In genomic region chr7:151963895-151964870, GRCh38 we compare ENCODE assay signal across 17 cellular contexts. TPM values are rescaled to one million over a fixed set of nuclear protein-coding genes. Genes with fewer than 3 reads are reported as not detected.
DNase-seq lines count a peak whose midpoint lies in the region; ATAC-seq and TF ChIP-seq lines count a peak whose summit lies in the region.
"Had no signal": no experiment of that assay in that cellular context is flagged by ENCODE, and none has a peak within 500 bp of the region (broad histone marks: within the 10 kb centered on the region; RNA-seq: fewer than 3 reads in every experiment).

No MANE protein-coding gene starts in this region.

- intact Hi-C loops in aorta (cut with DNase I): no loop called here

- H3K9me3 ChIP-seq in adipocyte (ENCODE audit: control insufficient read depth, low read length) (peaks cover 5% of the 10 kb centered on the region), aorta (ENCODE audit: control insufficient read depth, low read length) (no peaks in the 10 kb centered on the region)

- no peaks in the 10 kb centered on the region for H3K4me1 Mint-ChIP-seq in osteocyte (ENCODE audit: unreplicated experiment)
- H3K4me1 Mint-ChIP-seq: CD8-positive, alpha-beta memory T cell had no signal

- WGBS in aorta, 2 donors: 85% methylated on average over 17 of the region's 17 CpGs

- no peaks in the 10 kb centered on the region for H3K36me3 Mint-ChIP-seq in osteocyte (ENCODE audit: unreplicated experiment)
- H3K36me3 Mint-ChIP-seq: CD8-positive, alpha-beta memory T cell had no signal

- no peaks in the 10 kb centered on the region for H3K9me3 Mint-ChIP-seq in osteocyte (ENCODE audit: unreplicated experiment)
- H3K9me3 Mint-ChIP-seq: CD8-positive, alpha-beta memory T cell had no signal

- no peak overlapping the region for H3K27ac Mint-ChIP-seq in osteocyte (ENCODE audit: unreplicated experiment)

- no peak for TF ChIP-seq POLR2A in erythroblast (IDR thresholded peaks at IDR 0.05; ENCODE audit: low read length)

- H3K27me3 ChIP-seq in adipocyte (replicated peaks; ENCODE audit: control insufficient read depth, insufficient read depth, low read length) (peaks cover 8% of the 10 kb centered on the region), aorta (ENCODE audit: control insufficient read depth in 1 of 2, insufficient read depth in 2 of 2, low read length in 1 of 2) (no peaks in the 10 kb centered on the region)
- H3K27me3 ChIP-seq: BLaER1 had no signal

- H3K4me3 Mint-ChIP-seq in osteocyte (ENCODE audit: unreplicated experiment): no peak overlapping the region
- H3K4me3 Mint-ChIP-seq: CD8-positive, alpha-beta memory T cell had no signal

- peaks cover 15% of the 10 kb centered on the region for H3K4me1 ChIP-seq in adipocyte (ENCODE audit: control insufficient read depth, insufficient read depth, low read length)
- H3K4me1 ChIP-seq in aorta (ENCODE audit: control insufficient read depth in 1 of 2, insufficient read depth in 2 of 2, low read length in 2 of 2): no peaks in the 10 kb centered on the region
- H3K4me1 ChIP-seq: BLaER1 had no signal

- H3K4me3 ChIP-seq in adipocyte (ENCODE audit: low read length): no peak overlapping the region
- H3K4me3 ChIP-seq in aorta (ENCODE audit: low read length in 2 of 2): no peak overlapping the region
- H3K4me3 ChIP-seq: BLaER1, GM12878, GM23248 had no signal

- no peak overlapping the region for H3K27ac ChIP-seq in aorta (ENCODE audit: low read depth in 1 of 2, low read length in 2 of 2)
- H3K27ac ChIP-seq: 22Rv1, BLaER1, GM23248, HL-60 had no signal

- H3K9ac ChIP-seq in adipocyte (ENCODE audit: low read length): peak overlapping the region; percentile 30
- H3K9ac ChIP-seq: BLaER1, GM23248 had no signal

- DNase-seq in DMS 273 (lab: John Stamatoyannopoulos, UW; ENCODE audit: unreplicated experiment): peak; percentile 26
- no peak for DNase-seq in DMS 273 treated with DMSO at 0.1 percent for 48 hours (lab: John Stamatoyannopoulos, UW)
- DNase-seq in adipocyte (ENCODE audit: low read depth): no peak
- peak; percentile 63 for DNase-seq in osteocyte (ENCODE audit: extremely low spot score, unreplicated experiment)
- no peak for DNase-seq in aorta
- DNase-seq in erythroblast (lab: John Stamatoyannopoulos, UW): no peak
- DNase-seq in NCI-H774 (lab: John Stamatoyannopoulos, UW): no peak
- DNase-seq: CD8-positive, alpha-beta memory T cell; DMS79 had no signal

- H3K36me3 ChIP-seq in adipocyte (ENCODE audit: control insufficient read depth, insufficient read depth, low read length, severe bottlenecking): no peaks in the 10 kb centered on the region
- H3K36me3 ChIP-seq in aorta (ENCODE audit: control insufficient read depth in 1 of 2, insufficient read depth in 2 of 2, low read length in 1 of 2): no peaks in the 10 kb centered on the region
- H3K36me3 ChIP-seq: BLaER1 had no signal

- peak; percentile 53 for ATAC-seq in aorta (ENCODE audit: low FRiP score)
- ATAC-seq: GM12878, HCT116 had no signal

- TF ChIP-seq CTCF in osteocyte (IDR thresholded peaks at IDR 0.05): no peak

- H3K27me3 Mint-ChIP-seq in osteocyte (ENCODE audit: unreplicated experiment): peaks cover 26% of the 10 kb centered on the region

RNA-seq across cellular contexts. Expression of gene GALNTL5, which starts 7.9 kb away (rescaled TPM):
- total RNA-seq in osteocyte (not detected in 2 replicates), aorta (not detected)
- polyA plus RNA-seq in aorta: not detected
- total RNA-seq: A673; CD8-positive, alpha-beta memory T cell; G401; GM12878; GM23248 had no signal
- polyA plus RNA-seq: CD8-positive, alpha-beta memory T cell; GM12878; GM23248 had no signal

Comparison
In these comparisons a context has a peak if more than half of its experiments do, and no peak if none do; other contexts are left out.
1. DNase-seq: peak in DMS 273 (single experiment) and osteocyte (single experiment); none in DMS 273 treated with DMSO at 0.1 percent for 48 hours (single experiment), adipocyte (single experiment), aorta (0 of 2), erythroblast (0 of 2) and NCI-H774 (single experiment).